In the genomic region with DNA sequence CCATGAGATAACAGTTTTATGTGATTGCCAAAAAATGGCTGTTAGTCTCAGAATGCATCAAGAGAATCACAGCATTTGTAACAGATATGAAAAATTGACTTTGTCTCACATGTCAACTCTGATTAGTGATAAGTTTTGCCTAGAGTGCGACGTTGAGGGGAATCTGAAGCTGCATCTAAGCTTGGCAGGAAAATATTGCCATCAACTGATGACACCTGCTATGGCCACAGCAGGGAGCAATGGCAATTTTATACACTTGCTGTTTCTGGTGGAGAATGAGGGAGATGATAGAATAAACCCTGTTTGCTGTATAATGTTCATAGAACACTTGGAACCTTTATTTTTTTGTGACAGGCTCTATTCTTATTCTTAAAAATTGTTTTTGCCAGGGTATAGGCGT, we compare ENCODE assay signal across 26 cellular contexts.
"Had no signal": no experiment of that assay in that cellular context is flagged by ENCODE, and none has a peak within 500 bp of the region (broad histone marks: within the 10 kb centered on the region; RNA-seq: fewer than 3 reads in every experiment).

No MANE protein-coding gene starts in this region.

- H2AFZ ChIP-seq: neural progenitor cell, parathyroid adenoma had no signal

- H3K4me2 ChIP-seq: neural progenitor cell, smooth muscle cell had no signal

- FAIRE-seq: islet of Langerhans, kidney had no signal

- H3K4me3 ChIP-seq: left lung, lower lobe of right lung, neural progenitor cell, psoas muscle, right atrium auricular region, right lobe of liver, smooth muscle cell, stomach, testis, thyroid gland, transverse colon, upper lobe of left lung, vagina had no signal

- H3K9ac ChIP-seq: neural progenitor cell, parathyroid adenoma had no signal

- H3K9me3 ChIP-seq: left lung, lower lobe of right lung, neutrophil, psoas muscle, right atrium auricular region, right lobe of liver, stomach, testis, thyroid gland, transverse colon, upper lobe of left lung, vagina had no signal

- H3K27me3 ChIP-seq: left lung, neural progenitor cell, neutrophil, right atrium auricular region, right lobe of liver, stomach, testis, thyroid gland, transverse colon, upper lobe of left lung, vagina had no signal

- DNase-seq: hypothalamus; immature natural killer cell; kidney; left colon; left lung; lower lobe of right lung; naive thymus-derived CD8-positive, alpha-beta T cell; occipital lobe; psoas muscle; right lobe of liver; stimulated activated CD4-positive, alpha-beta T cell treated with anti-CD3 and anti-CD28 coated beads, Interleukin-1b, Interleukin-23, amount 100 ng/mL, for 48 hours; stimulated activated CD4-positive, alpha-beta T cell treated with anti-CD3 and anti-CD28 coated beads, Interleukin-4, amount 100 ng/mL, for 1 hour; stimulated activated naive B cell treated with anti-CD40 and anti-IgM and Interleukin-4, amounts not matched to agents 10 μg/mL and 1 μg/mL and 100 μg/mL, for 72 hours; stimulated activated naive CD8-positive, alpha-beta T cell treated with anti-CD3 and anti-CD28 coated beads, Interleukin-15, Interleukin-2, amounts not matched to agents 100 U/mL and 50 U/mL, for 24 hours; stomach; testis; thyroid gland; transverse colon; upper lobe of left lung had no signal

- H3K36me3 ChIP-seq: left lung, lower lobe of right lung, neural progenitor cell, neutrophil, right atrium auricular region, right lobe of liver, stomach, thyroid gland, transverse colon, upper lobe of left lung, vagina had no signal

- H3K27ac ChIP-seq: left lung, lower lobe of right lung, neural progenitor cell, neutrophil, parathyroid adenoma, psoas muscle, right atrium auricular region, right lobe of liver, stomach, testis, thyroid gland, transverse colon, upper lobe of left lung, vagina had no signal

- H3K79me2 ChIP-seq: parathyroid adenoma had no signal
